In genomic region chr1:223718850-223719249, GRCh38 we compare ENCODE assay signal across 13 cellular contexts. TPM values are rescaled to one million over a fixed set of nuclear protein-coding genes. Genes with fewer than 3 reads are reported as not detected.
DNase-seq lines count a peak whose midpoint lies in the region; ATAC-seq and TF ChIP-seq lines count a peak whose summit lies in the region.
"Had no signal": no experiment of that assay in that cellular context is flagged by ENCODE, and none has a peak within 500 bp of the region (broad histone marks: within the 10 kb centered on the region; RNA-seq: fewer than 3 reads in every experiment).

No MANE protein-coding gene starts in this region.

- no peaks in the 10 kb centered on the region for H4K20me1 ChIP-seq in GM23338 (replicated peaks; ENCODE audit: insufficient read depth)

- H3K27me3 ChIP-seq in GM23338 (ENCODE audit: insufficient read depth) (peaks cover 85% of the 10 kb centered on the region), skeletal muscle satellite cell (ENCODE audit: control insufficient read depth, insufficient read depth, low read length) (no peaks in the 10 kb centered on the region), spleen (replicated peaks in 1 of 7) (no peaks in the 10 kb centered on the region)

- H3K9me3 ChIP-seq in skeletal muscle satellite cell (replicated peaks; ENCODE audit: low read length) (no peaks in the 10 kb centered on the region), spleen (no peaks in the 10 kb centered on the region)

- peak; percentile 85 for ATAC-seq in GM23338
- ATAC-seq in HG03280 (IDR thresholded peaks at IDR 0.05; ENCODE audit: unreplicated experiment): no peak
- no peak for ATAC-seq in HG02870 (IDR thresholded peaks at IDR 0.05; ENCODE audit: unreplicated experiment)

- H3K36me3 ChIP-seq in GM23338 (ENCODE audit: insufficient read depth) (no peaks in the 10 kb centered on the region), skeletal muscle satellite cell (ENCODE audit: insufficient read depth, low read length) (peaks cover 92% of the 10 kb centered on the region), spleen (peaks cover 0 to 61% (median 23%) of the 10 kb centered on the region in 6 donors)

- H2AFZ ChIP-seq in GM23338: no peak overlapping the region

- peak overlapping the region; percentile 5; the same call in 1 of the 3 replicates for H3K4me3 Mint-ChIP-seq in GM23338

- H3K36me3 Mint-ChIP-seq in GM23338 (ENCODE audit: low read depth): peaks cover 38% of the 10 kb centered on the region

- intact Hi-C loops in spleen (cut with DNase I; ENCODE audit: low total_unique reads): loop anchor here (10.0 kb wide), 1 partner anchor 126 kb away; the partner anchor contains the start of gene TP53BP2

- H3K79me2 ChIP-seq in GM23338 (replicated peaks; ENCODE audit: insufficient read depth): no peaks in the 10 kb centered on the region

- H3K4me1 Mint-ChIP-seq in GM23338: peaks cover 47% of the 10 kb centered on the region

- peaks cover 27% of the 10 kb centered on the region for H3K27me3 Mint-ChIP-seq in GM23338 (ENCODE audit: insufficient read depth, low read depth, poor library complexity)

- peak overlapping the region; percentile 30 for H3K4me2 ChIP-seq in GM23338
- no peak overlapping the region for H3K4me2 ChIP-seq in skeletal muscle satellite cell (ENCODE audit: low read length)

- H3K9ac ChIP-seq in skeletal muscle satellite cell (ENCODE audit: low read depth, low read length): peak overlapping the region; percentile 22

- H3K4me1 ChIP-seq in GM23338 (ENCODE audit: insufficient read depth) (peaks cover 38% of the 10 kb centered on the region), skeletal muscle satellite cell (ENCODE audit: control insufficient read depth, insufficient read depth, low read length) (peaks cover 74% of the 10 kb centered on the region), spleen (peaks cover 34 to 98% (median 66%) of the 10 kb centered on the region in 6 donors)

- H3K9me2 ChIP-seq in GM23338 (ENCODE audit: insufficient read depth): no peaks in the 10 kb centered on the region

- WGBS in spleen, 5 donors: 69 to 82% (median 74%) methylated on average over 5 of the region's 5 CpGs

- H3K9me3 Mint-ChIP-seq in GM23338: no peaks in the 10 kb centered on the region; the same call in 2 of the 3 replicates

- H3K4me3 ChIP-seq in GM23338 (no peak overlapping the region), skeletal muscle satellite cell (ENCODE audit: low read length) (no peak overlapping the region), spleen (no peak overlapping the region)
- H3K4me3 ChIP-seq: skin epidermis had no signal

- H3F3A ChIP-seq in GM23338 (replicated peaks; ENCODE audit: low read depth): 0 out of 2 replicates have a peak, but pooled peaks cover 5% of the 10 kb centered on the region

- H3K27ac Mint-ChIP-seq in GM23338: no peak overlapping the region

- TF ChIP-seq POLR2A in spleen (IDR thresholded peaks at IDR 0.05): no peak

- H3K27ac ChIP-seq in GM23338 (ENCODE audit: low read depth) (no peak overlapping the region), spleen (peak overlapping the region in 1 of 8 donors; percentile 97)

- DNase-seq in GM23338 (ENCODE audit: low spot score): peak; percentile 95
- DNase-seq in SW480 (ENCODE audit: low spot score): peak; percentile 33
- DNase-seq in iris pigment epithelial cell (ENCODE audit: low read depth): peak; percentile 63
- no peak for DNase-seq in spleen
- DNase-seq: amniotic stem cell; DMS153; erythroblast; Right ventricle myocardium superior; stimulated activated CD8-positive, alpha-beta memory T cell treated with anti-CD3 and anti-CD28 coated beads, Interleukin-4, amount 100 ng/mL, for 48 hours had no signal

- TF ChIP-seq CTCF in GM23338 (conservative IDR thresholded peaks at IDR 0.05; ENCODE audit: low read depth in 2 of 2) (no peak), spleen (IDR thresholded peaks at IDR 0.05 in 8 of 11, conservative IDR thresholded peaks at IDR 0.05 in 3 of 11) (no peak)

TF ChIP-seq in GM23338, 12 proteins besides CTCF, POLR2A, EP300 and RAD21:
- TF ChIP-seq ZNF462 (CRISPR knock-in tag; IDR thresholded peaks at IDR 0.05) (peak; percentile 77), NANOG (IDR thresholded peaks at IDR 0.05; ENCODE audit: borderline replicate concordance) (no peak)

RNA-seq across cellular contexts. Expression of gene CAPN2, which starts 6.5 kb away (rescaled TPM):
- total RNA-seq in GM23338 (2014; rRNA removed; shearing (Covaris generic)): 17.5 and 17.8 TPM in 2 replicates
- polyA plus RNA-seq in GM23338 (2016; fragmentation: Nextera tagmentation; extraction: Ambion mirVana) (8.4 and 8.8 TPM in 2 replicates), spleen (10 to 100 TPM; 20.5 to 50.7 (median 35.7) TPM)
- 396 and 525 TPM in 2 replicates for total RNA-seq in skeletal muscle satellite cell (2012; rRNA removed)
- 100 to 1,000 TPM in 1 of 7 donors, 10 to 100 TPM in 6; 48.8 to 106 (median 88.8) TPM for total RNA-seq in spleen

RNA-seq across cellular contexts. Expression of gene CAPN8, which starts 53.3 kb away (rescaled TPM):
- total RNA-seq in GM23338 (2014; rRNA removed; shearing (Covaris generic)): not detected in 2 replicates
- polyA plus RNA-seq in GM23338 (2016; fragmentation: Nextera tagmentation; extraction: Ambion mirVana) (not detected in 2 replicates), spleen (under 1 TPM in 1 of 3 donors, not detected in 2; 0.08 TPM)
- not detected in 2 replicates for total RNA-seq in skeletal muscle satellite cell (2012; rRNA removed)
- under 1 TPM in 1 of 7 donors, not detected in 6; 0.73 TPM for total RNA-seq in spleen
- total RNA-seq: Right ventricle myocardium superior had no signal
